Comparison of ENCODE assay signal across 1 cellular context in genomic region chr4:1410491-1411325, GRCh38.
TF ChIP-seq lines count a peak whose summit lies in the region.

No MANE protein-coding gene starts in this region.

TF ChIP-seq in SK-N-SH treated with all-trans-retinoic acid at 6 μM for 48 hours, 23 proteins besides CTCF, POLR2A, EP300 and RAD21 (continued from another document):
- peak; percentile 92 for TF ChIP-seq TSHZ2 (CRISPR knock-in tag; IDR thresholded peaks at IDR 0.05)
